8 cellular contexts compared by ENCODE assay signal in the genomic region with DNA sequence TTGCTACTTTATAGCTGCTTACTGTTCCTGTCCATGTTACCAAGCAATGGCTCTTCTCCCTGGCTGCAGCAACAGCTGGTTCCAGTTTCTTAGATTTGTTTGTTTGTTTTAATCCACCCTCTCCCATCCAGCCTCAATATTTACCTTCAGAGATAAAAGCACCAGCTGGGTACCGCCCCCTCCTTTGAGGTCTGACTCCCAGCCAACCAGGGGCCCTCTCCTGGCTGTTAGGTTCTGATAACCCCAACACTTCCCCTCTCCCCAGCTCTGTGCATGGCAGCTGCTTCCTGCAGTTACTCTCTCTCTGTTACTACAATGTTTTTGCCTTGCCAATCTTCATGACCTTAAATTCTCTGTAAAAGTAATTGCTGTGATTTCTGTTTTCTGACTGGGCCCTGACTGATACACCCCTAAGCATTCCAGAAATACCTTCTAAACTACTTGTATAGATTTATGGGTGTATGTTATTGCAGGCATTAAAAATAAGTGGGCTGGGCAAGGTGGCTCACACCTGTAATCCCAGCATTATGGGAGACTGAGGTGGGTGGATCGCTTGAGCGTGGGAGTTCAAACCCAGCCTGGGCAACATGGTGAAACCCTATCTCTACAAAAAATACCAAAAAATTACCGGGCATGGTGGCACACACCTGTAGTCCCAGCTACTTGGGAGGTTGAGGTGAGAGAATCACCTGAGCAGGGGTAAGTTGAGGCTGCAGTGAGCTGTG. TPM values are rescaled to one million over a fixed set of nuclear protein-coding genes. Genes with fewer than 3 reads are reported as not detected.
DNase-seq lines count a peak whose midpoint lies in the region; ATAC-seq lines count a peak whose summit lies in the region.

No MANE protein-coding gene starts in this region.

- no peak overlapping the region for H3K27ac Mint-ChIP-seq in activated naive CD4-positive, alpha-beta T cell treated with anti-CD3 and anti-CD28 coated beads, Interleukin-2, amount 10 ng/mL, durations not matched to agents 7 days and 5 days

- DNase-seq in SKM-1 treated with dmso at 0.1 percent for 144 hours (lab: John Stamatoyannopoulos, UW; ENCODE audit: unreplicated experiment), result peak; percentile 55
- DNase-seq in SKM-1 (lab: John Stamatoyannopoulos, UW; ENCODE audit: unreplicated experiment), result no peak
- peak; percentile 3 for DNase-seq in NCI-H526 treated with DMSO at 0.1 percent for 48 hours (lab: John Stamatoyannopoulos, UW)
- peak; percentile 76 for DNase-seq in activated naive CD4-positive, alpha-beta T cell treated with anti-CD3 and anti-CD28 coated beads, Interleukin-2, amount 10 ng/mL, durations not matched to agents 7 days and 5 days
- peak; percentile 29 for DNase-seq in myocyte (ENCODE audit: low read depth)
- DNase-seq in stimulated activated CD4-positive, alpha-beta T cell treated with anti-CD3 and anti-CD28 coated beads, Interleukin-1b, Interleukin-23, amount 100 ng/mL, for 48 hours, result no peak
- DNase-seq in NCI-H1048 (lab: John Stamatoyannopoulos, UW), result no peak

- H3K4me3 Mint-ChIP-seq in activated naive CD4-positive, alpha-beta T cell treated with anti-CD3 and anti-CD28 coated beads, Interleukin-2, amount 10 ng/mL, durations not matched to agents 7 days and 5 days, result no peak overlapping the region

- peaks cover 35% of the 10 kb centered on the region for H3K4me1 Mint-ChIP-seq in activated naive CD4-positive, alpha-beta T cell treated with anti-CD3 and anti-CD28 coated beads, Interleukin-2, amount 10 ng/mL, durations not matched to agents 7 days and 5 days

- no peaks in the 10 kb centered on the region for H3K36me3 Mint-ChIP-seq in activated naive CD4-positive, alpha-beta T cell treated with anti-CD3 and anti-CD28 coated beads, Interleukin-2, amount 10 ng/mL, durations not matched to agents 7 days and 5 days

- H3K27me3 Mint-ChIP-seq in activated naive CD4-positive, alpha-beta T cell treated with anti-CD3 and anti-CD28 coated beads, Interleukin-2, amount 10 ng/mL, durations not matched to agents 7 days and 5 days, result peaks cover 10% of the 10 kb centered on the region

- CTCF ChIA-PET in activated naive CD4-positive, alpha-beta T cell treated with anti-CD3 and anti-CD28 coated beads, Interleukin-2, amount 10 ng/mL, durations not matched to agents 7 days and 5 days (lab: Charles Lee), result interaction anchor here (1.0 to 7.7 kb wide), 7 partner anchors 10 to 249 kb away, joined by 3 to 61 read pairs (median 8); a partner anchor contains a TSS

- no peaks in the 10 kb centered on the region for H3K9me3 Mint-ChIP-seq in activated naive CD4-positive, alpha-beta T cell treated with anti-CD3 and anti-CD28 coated beads, Interleukin-2, amount 10 ng/mL, durations not matched to agents 7 days and 5 days

- peak; percentile 32 for ATAC-seq in HG03432 (IDR thresholded peaks at IDR 0.05; ENCODE audit: unreplicated experiment)

RNA-seq across cellular contexts. Expression of a gene that starts 2.6 kb away (rescaled TPM):
- total RNA-seq in myocyte, result 0.70 and 2.2 TPM in 2 replicates
- 5.7 TPM for polyA plus RNA-seq in myocyte (2012)

Comparison
In these comparisons a context has a peak if more than half of its experiments do, and no peak if none do; other contexts are left out.
1. DNase-seq: peak in SKM-1 treated with dmso at 0.1 percent for 144 hours (single experiment), NCI-H526 treated with DMSO at 0.1 percent for 48 hours (single experiment), activated naive CD4-positive, alpha-beta T cell treated with anti-CD3 and anti-CD28 coated beads, Interleukin-2, amount 10 ng/mL, durations not matched to agents 7 days and 5 days (single experiment) and myocyte (single experiment); none in SKM-1 (single experiment), stimulated activated CD4-positive, alpha-beta T cell treated with anti-CD3 and anti-CD28 coated beads, Interleukin-1b, Interleukin-23, amount 100 ng/mL, for 48 hours (single experiment) and NCI-H1048 (single experiment).